8 cellular contexts compared by ENCODE assay signal in genomic region chr14:105314287-105315185, GRCh38. TPM values are rescaled to one million over a fixed set of nuclear protein-coding genes. Genes with fewer than 3 reads are reported as not detected.
DNase-seq lines count a peak whose midpoint lies in the region; ATAC-seq and TF ChIP-seq lines count a peak whose summit lies in the region.

TSS of gene PACS2 (plus strand) at chr14:105314748. CDS start at chr14:105314919, 171 bp downstream.

- H3K27ac Mint-ChIP-seq in activated CD4-positive, alpha-beta memory T cell treated with anti-CD3 and anti-CD28 coated beads for 36 hours, result peak within 1 kb of the TSS; percentile 54

- H3K36me3 ChIP-seq in ectodermal cell (ENCODE audit: control insufficient read depth, insufficient read depth, low read length), result no peaks in the 10 kb centered on the region
- H3K36me3 ChIP-seq in lower lobe of right lung, result no peaks in the 10 kb centered on the region

- CTCF ChIA-PET in activated CD4-positive, alpha-beta memory T cell treated with anti-CD3 and anti-CD28 coated beads for 36 hours (lab: Charles Lee), result interaction anchor here (1.0 to 1.5 kb wide), 4 partner anchors 13 to 1414 kb away, joined by 4 to 6 read pairs (median 4); partner anchors contain the start of genes BRF1 and BTBD6

- H3K4me3 ChIP-seq in AG10803 (ENCODE audit: low read length), result peak within 1 kb of the TSS; percentile 73
- H3K4me3 ChIP-seq in ectodermal cell (ENCODE audit: insufficient read depth, low read depth, low read length), result peak within 1 kb of the TSS; percentile 60
- H3K4me3 ChIP-seq in lower lobe of right lung, result peak within 1 kb of the TSS; percentile 75

- ATAC-seq in GM19023 (IDR thresholded peaks at IDR 0.05; ENCODE audit: unreplicated experiment) (peak; percentile 71), HG03175 (IDR thresholded peaks at IDR 0.05; ENCODE audit: unreplicated experiment) (peak; percentile 76), lower lobe of right lung (peak; percentile 93 to 94)

- H3K27me3 ChIP-seq in ectodermal cell (ENCODE audit: control insufficient read depth, insufficient read depth, low read length, poor library complexity, severe bottlenecking), result peaks cover 28% of the 10 kb centered on the region
- H3K27me3 ChIP-seq in lower lobe of right lung (ENCODE audit: low read depth), result no peaks in the 10 kb centered on the region

- peaks cover 33% of the 10 kb centered on the region for H3K4me1 Mint-ChIP-seq in activated CD4-positive, alpha-beta memory T cell treated with anti-CD3 and anti-CD28 coated beads for 36 hours (ENCODE audit: low read depth)

- 0% methylated on average over 160 of the region's 160 CpGs for WGBS in ectodermal cell, 2 experiments

- peak within 1 kb of the TSS; percentile 84 for H3K4me3 Mint-ChIP-seq in activated CD4-positive, alpha-beta memory T cell treated with anti-CD3 and anti-CD28 coated beads for 36 hours

- H3K9me3 ChIP-seq in ectodermal cell (ENCODE audit: control insufficient read depth, low read length) (no peaks in the 10 kb centered on the region), lower lobe of right lung (no peaks in the 10 kb centered on the region)

- DNase-seq in AG10803 (ENCODE audit: low read depth), result peak; percentile 82
- peak; percentile 84 for DNase-seq in NCI-H510A (lab: John Stamatoyannopoulos, UW)
- peak; percentile 79 for DNase-seq in activated CD4-positive, alpha-beta memory T cell treated with anti-CD3 and anti-CD28 coated beads for 36 hours
- DNase-seq in lower lobe of right lung, result peak; percentile 82
- DNase-seq in stimulated activated CD4-positive, alpha-beta T cell treated with anti-CD3 and anti-CD28 coated beads, TNF-alpha, amount 100 ng/mL, for 24 hours (ENCODE audit: low read depth in 3 of 3), result peak; percentile 49 to 66 (median 55)

- H3K4me1 ChIP-seq in ectodermal cell (ENCODE audit: control insufficient read depth, insufficient read depth, low read length) (peaks cover 12% of the 10 kb centered on the region), lower lobe of right lung (peaks cover 37% of the 10 kb centered on the region)

- H3K9me3 Mint-ChIP-seq in activated CD4-positive, alpha-beta memory T cell treated with anti-CD3 and anti-CD28 coated beads for 36 hours, result no peaks in the 10 kb centered on the region

- no peaks in the 10 kb centered on the region for H3K36me3 Mint-ChIP-seq in activated CD4-positive, alpha-beta memory T cell treated with anti-CD3 and anti-CD28 coated beads for 36 hours

- POLR2A ChIA-PET in activated CD4-positive, alpha-beta memory T cell treated with anti-CD3 and anti-CD28 coated beads for 36 hours (lab: Charles Lee), result interaction anchor here (1.0 to 4.1 kb wide), 3 partner anchors 14 to 176 kb away, joined by 3 to 34 read pairs (median 4); partner anchors contain the start of gene BRF1

- H3K27ac ChIP-seq in ectodermal cell (ENCODE audit: insufficient read depth, low read depth, low read length, poor library complexity, severe bottlenecking), result no peak within 1 kb of the TSS
- H3K27ac ChIP-seq in lower lobe of right lung, result peak within 1 kb of the TSS; percentile 88

- intact Hi-C loops in activated CD4-positive, alpha-beta memory T cell treated with anti-CD3 and anti-CD28 coated beads for 36 hours (cut with micrococcal nuclease), result loop anchor here (1.0 kb wide), 2 partner anchors 13 to 177 kb away; partner anchors contain the start of genes BRF1 and TEDC1
- intact Hi-C loops in lower lobe of right lung (cut with DNase I), result no loop called here

- no peak for TF ChIP-seq CTCF in AG10803 (conservative IDR thresholded peaks at IDR 0.05; ENCODE audit: low read length)
- TF ChIP-seq CTCF in lower lobe of right lung (IDR thresholded peaks at IDR 0.05), result no peak

- no peaks in the 10 kb centered on the region for H3K27me3 Mint-ChIP-seq in activated CD4-positive, alpha-beta memory T cell treated with anti-CD3 and anti-CD28 coated beads for 36 hours

RNA-seq across cellular contexts. Expression of gene PACS2, which starts in this region (rescaled TPM):
- total RNA-seq in activated CD4-positive, alpha-beta memory T cell treated with anti-CD3 and anti-CD28 coated beads for 36 hours, result 10 to 100 TPM; 32.3 to 36.6 TPM
- 42.9 TPM for polyA plus RNA-seq in ectodermal cell (2013, experiment 1 of 4)
- polyA plus RNA-seq in ectodermal cell (2013, experiment 2 of 4), result 43.2 TPM
- polyA plus RNA-seq in ectodermal cell (2013, experiment 3 of 4), result 39.9 TPM
- 38.0 TPM for polyA plus RNA-seq in ectodermal cell (2013, experiment 4 of 4)
- 79.7 TPM for total RNA-seq in lower lobe of right lung
